ENCODE assay signal across 8 cellular contexts in the genomic region with DNA sequence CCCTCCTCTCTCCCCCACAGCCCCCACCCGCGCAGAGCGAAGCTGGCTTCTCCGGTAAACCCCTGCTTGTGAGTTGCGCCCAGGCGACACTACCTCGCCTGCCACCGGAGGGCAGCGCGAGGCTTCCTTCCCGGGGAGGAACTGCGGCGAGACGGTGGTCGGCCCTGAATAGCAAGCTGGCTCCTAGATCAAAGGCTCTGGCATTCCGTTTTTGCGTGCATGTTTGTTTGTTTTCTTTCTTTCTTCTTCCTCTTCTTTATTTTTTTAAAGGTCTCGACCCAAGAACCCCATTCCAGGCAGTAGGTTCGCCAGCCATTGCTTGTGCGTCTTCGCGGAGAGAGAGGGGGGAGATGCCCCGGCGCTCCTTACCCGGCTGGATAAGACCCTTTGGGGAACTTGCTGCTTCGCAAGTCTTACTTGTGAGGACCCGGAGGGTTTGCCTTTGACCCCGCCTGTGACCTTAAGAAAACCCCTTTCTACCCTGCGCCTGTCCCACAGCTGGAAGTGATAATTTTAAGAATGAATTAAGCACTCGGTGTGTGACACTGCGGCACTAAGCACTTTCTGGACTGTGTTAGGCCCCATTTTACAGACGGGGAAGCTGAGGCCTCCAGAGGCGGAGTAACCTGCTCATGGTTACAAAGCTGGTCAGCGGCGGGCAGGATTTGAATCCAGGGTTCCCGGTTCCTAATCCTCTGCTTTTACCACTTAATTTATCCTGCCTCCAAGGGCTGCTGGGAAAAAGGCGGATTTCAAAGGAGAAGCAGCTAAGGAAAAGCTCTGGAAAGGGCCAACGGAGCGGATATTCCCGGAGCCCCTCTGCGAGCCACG.
A peak's percentile ranks its signal among the peaks of the same experiment; 100 is the strongest.
DNase-seq lines count a peak whose midpoint lies in the region; ATAC-seq and TF ChIP-seq lines count a peak whose summit lies in the region.

No MANE protein-coding gene starts in this region.

- H3K4me3 ChIP-seq in fibroblast of mammary gland (ENCODE audit: control insufficient read depth, low read depth, low read length) (peak overlapping the region; percentile 46), thoracic aorta (peak overlapping the region; percentile 83)

- TF ChIP-seq CTCF in fibroblast of mammary gland (conservative IDR thresholded peaks at IDR 0.05; ENCODE audit: control insufficient read depth, insufficient read depth, low read depth, low read length) (peak; percentile 68), thoracic aorta (IDR thresholded peaks at IDR 0.05) (peak; percentile 74)

- H3K27me3 ChIP-seq in thoracic aorta (replicated peaks; ENCODE audit: insufficient read depth), result no peaks in the 10 kb centered on the region

- peak overlapping the region; percentile 59 to 62 for H3K27ac ChIP-seq in thoracic aorta

- H3K9me3 ChIP-seq in thoracic aorta, result no peaks in the 10 kb centered on the region

- CTCF ChIA-PET in activated naive CD4-positive, alpha-beta T cell treated with anti-CD3 and anti-CD28 coated beads, Interleukin-2, amount 10 ng/mL, durations not matched to agents 7 days and 5 days (lab: Charles Lee), result interaction anchor here (0.8 to 1.7 kb wide), 14 partner anchors 9 to 370 kb away, joined by 3 to 6 read pairs (median 4); a partner anchor contains a TSS
- CTCF ChIA-PET in activated CD8-positive, alpha-beta T cell treated with anti-CD3 and anti-CD28 coated beads, Interleukin-2, amount 10 ng/mL, durations not matched to agents 7 days and 5 days (lab: Charles Lee), result interaction anchor here (0.6 to 2.9 kb wide), 19 partner anchors 8 to 719 kb away, joined by 3 to 19 read pairs (median 4); no protein-coding TSS in a partner anchor

- H3K36me3 ChIP-seq in thoracic aorta, result no peaks in the 10 kb centered on the region

- H3K4me3 Mint-ChIP-seq in activated naive CD4-positive, alpha-beta T cell treated with anti-CD3 and anti-CD28 coated beads, Interleukin-2, amount 10 ng/mL, durations not matched to agents 7 days and 5 days, result peak overlapping the region; percentile 55
- peak overlapping the region; percentile 37 for H3K4me3 Mint-ChIP-seq in activated CD8-positive, alpha-beta T cell treated with anti-CD3 and anti-CD28 coated beads, Interleukin-2, amount 10 ng/mL, durations not matched to agents 7 days and 5 days

- peaks cover 66% of the 10 kb centered on the region for H3K27me3 Mint-ChIP-seq in activated naive CD4-positive, alpha-beta T cell treated with anti-CD3 and anti-CD28 coated beads, Interleukin-2, amount 10 ng/mL, durations not matched to agents 7 days and 5 days
- H3K27me3 Mint-ChIP-seq in activated CD8-positive, alpha-beta T cell treated with anti-CD3 and anti-CD28 coated beads, Interleukin-2, amount 10 ng/mL, durations not matched to agents 7 days and 5 days (ENCODE audit: low read depth), result peaks cover 60% of the 10 kb centered on the region

- H3K27ac Mint-ChIP-seq in activated naive CD4-positive, alpha-beta T cell treated with anti-CD3 and anti-CD28 coated beads, Interleukin-2, amount 10 ng/mL, durations not matched to agents 7 days and 5 days, result no peak overlapping the region
- no peak overlapping the region for H3K27ac Mint-ChIP-seq in activated CD8-positive, alpha-beta T cell treated with anti-CD3 and anti-CD28 coated beads, Interleukin-2, amount 10 ng/mL, durations not matched to agents 7 days and 5 days

- no peaks in the 10 kb centered on the region for H3K36me3 Mint-ChIP-seq in activated naive CD4-positive, alpha-beta T cell treated with anti-CD3 and anti-CD28 coated beads, Interleukin-2, amount 10 ng/mL, durations not matched to agents 7 days and 5 days
- no peaks in the 10 kb centered on the region for H3K36me3 Mint-ChIP-seq in activated CD8-positive, alpha-beta T cell treated with anti-CD3 and anti-CD28 coated beads, Interleukin-2, amount 10 ng/mL, durations not matched to agents 7 days and 5 days (ENCODE audit: low read depth)

- peak; percentile 63 for DNase-seq in activated naive CD4-positive, alpha-beta T cell treated with anti-CD3 and anti-CD28 coated beads, Interleukin-2, amount 10 ng/mL, durations not matched to agents 7 days and 5 days
- DNase-seq in activated naive CD4-positive, alpha-beta T cell (lab: John Stamatoyannopoulos, UW), result no peak
- DNase-seq in NCI-H1105 (lab: John Stamatoyannopoulos, UW) (peak; percentile 68), fibroblast of mammary gland (ENCODE audit: low read depth) (peak; percentile 66), myocyte (ENCODE audit: low read depth) (peak; percentile 66), thoracic aorta (ENCODE audit: low spot score) (no peak)
- DNase-seq in activated CD8-positive, alpha-beta T cell treated with anti-CD3 and anti-CD28 coated beads, Interleukin-2, amount 10 ng/mL, durations not matched to agents 7 days and 5 days, result peak; percentile 65

- POLR2A ChIA-PET in activated CD8-positive, alpha-beta T cell treated with anti-CD3 and anti-CD28 coated beads, Interleukin-2, amount 10 ng/mL, durations not matched to agents 7 days and 5 days (lab: Charles Lee), result interaction anchor here (0.6 kb wide), 1 partner anchor 10 kb away, joined by 4 read pairs; no protein-coding TSS in a partner anchor

- ATAC-seq in activated CD8-positive, alpha-beta T cell treated with anti-CD3 and anti-CD28 coated beads, Interleukin-2, amount 10 ng/mL, durations not matched to agents 7 days and 5 days, result peak; percentile 71
- ATAC-seq in thoracic aorta (ENCODE audit: insufficient number of reproducible peaks, low FRiP score, low read depth) (peak; percentile 40), HG03565 (IDR thresholded peaks at IDR 0.05; ENCODE audit: unreplicated experiment) (no peak)

- H3K4me1 Mint-ChIP-seq in activated naive CD4-positive, alpha-beta T cell treated with anti-CD3 and anti-CD28 coated beads, Interleukin-2, amount 10 ng/mL, durations not matched to agents 7 days and 5 days, result peaks cover 14% of the 10 kb centered on the region
- peaks cover 9% of the 10 kb centered on the region for H3K4me1 Mint-ChIP-seq in activated CD8-positive, alpha-beta T cell treated with anti-CD3 and anti-CD28 coated beads, Interleukin-2, amount 10 ng/mL, durations not matched to agents 7 days and 5 days (ENCODE audit: low read depth)

- H3K9me3 Mint-ChIP-seq in activated naive CD4-positive, alpha-beta T cell treated with anti-CD3 and anti-CD28 coated beads, Interleukin-2, amount 10 ng/mL, durations not matched to agents 7 days and 5 days, result no peaks in the 10 kb centered on the region
- no peaks in the 10 kb centered on the region for H3K9me3 Mint-ChIP-seq in activated CD8-positive, alpha-beta T cell treated with anti-CD3 and anti-CD28 coated beads, Interleukin-2, amount 10 ng/mL, durations not matched to agents 7 days and 5 days (ENCODE audit: insufficient read depth)

- peaks cover 13 to 17% of the 10 kb centered on the region in 2 donors for H3K4me1 ChIP-seq in thoracic aorta (ENCODE audit: control insufficient read depth in 1 of 2, low read depth in 2 of 2)

Comparison
In these comparisons a context has a peak if more than half of its experiments do, and no peak if none do; other contexts are left out.
1. DNase-seq: peak in activated naive CD4-positive, alpha-beta T cell treated with anti-CD3 and anti-CD28 coated beads, Interleukin-2, amount 10 ng/mL, durations not matched to agents 7 days and 5 days (single experiment), NCI-H1105 (single experiment), activated CD8-positive, alpha-beta T cell treated with anti-CD3 and anti-CD28 coated beads, Interleukin-2, amount 10 ng/mL, durations not matched to agents 7 days and 5 days (single experiment), fibroblast of mammary gland (single experiment) and myocyte (single experiment); none in activated naive CD4-positive, alpha-beta T cell (0 of 4) and thoracic aorta (single experiment).